ENCODE assay signal across 9 cellular contexts in the genomic region with DNA sequence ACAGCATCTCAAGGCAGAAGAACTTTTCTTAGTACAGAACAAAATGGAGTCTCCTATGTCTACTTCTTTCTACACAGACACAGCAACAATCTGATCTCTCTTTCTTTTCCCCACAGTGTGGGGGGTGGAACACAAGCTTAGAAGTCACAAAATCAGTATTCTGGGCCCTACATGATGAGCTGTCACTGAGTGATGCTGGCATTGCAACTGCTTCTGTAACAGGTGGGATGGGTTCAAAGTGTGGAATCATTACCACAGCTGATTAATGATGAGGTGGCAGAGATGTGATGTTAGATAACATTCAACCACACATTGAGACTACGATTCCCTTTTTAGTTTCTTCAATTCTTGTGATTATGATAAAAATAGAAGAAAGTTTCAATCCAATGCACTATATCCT. TPM values are rescaled to one million over a fixed set of nuclear protein-coding genes. Genes with fewer than 3 reads are reported as not detected.
DNase-seq lines count a peak whose midpoint lies in the region; ATAC-seq and TF ChIP-seq lines count a peak whose summit lies in the region.
"Not testable (repeated sequence)": the region's sequence is repeated elsewhere in the genome, so short reads cannot be mapped to it uniquely, and the experiment has no call there.
"Had no signal": no experiment of that assay in that cellular context is flagged by ENCODE, and none has a peak within 500 bp of the region (broad histone marks: within the 10 kb centered on the region; RNA-seq: fewer than 3 reads in every experiment).

No MANE protein-coding gene starts in this region.

- H3K4me3 Mint-ChIP-seq in Calu3 (ENCODE audit: low read depth, unreplicated experiment); stimulated activated effector memory CD8-positive, alpha-beta T cell treated with anti-CD3 and anti-CD28 coated beads, Interleukin-12 subunit alpha, Interleukin-12 subunit beta, amount 100 ng/mL, for 72 hours: not testable (repeated sequence)
- H3K4me3 Mint-ChIP-seq in activated naive CD8-positive, alpha-beta T cell = peak overlapping the region; percentile 7

- peak; percentile 97 for ATAC-seq in stimulated activated effector memory CD8-positive, alpha-beta T cell treated with anti-CD3 and anti-CD28 coated beads, Interleukin-12 subunit alpha, Interleukin-12 subunit beta, amount 100 ng/mL, for 72 hours

- H3K27ac Mint-ChIP-seq in Calu3 (ENCODE audit: unreplicated experiment) = peak overlapping the region; percentile 48
- peak overlapping the region; percentile 84 for H3K27ac Mint-ChIP-seq in activated naive CD8-positive, alpha-beta T cell
- H3K27ac Mint-ChIP-seq in stimulated activated effector memory CD8-positive, alpha-beta T cell treated with anti-CD3 and anti-CD28 coated beads, Interleukin-12 subunit alpha, Interleukin-12 subunit beta, amount 100 ng/mL, for 72 hours = peak overlapping the region; percentile 80

- H3K36me3 Mint-ChIP-seq in Calu3 (ENCODE audit: insufficient read depth, unreplicated experiment) = peaks cover 18% of the 10 kb centered on the region
- H3K36me3 Mint-ChIP-seq in activated naive CD8-positive, alpha-beta T cell = not testable (repeated sequence)
- peaks cover 11% of the 10 kb centered on the region for H3K36me3 Mint-ChIP-seq in stimulated activated effector memory CD8-positive, alpha-beta T cell treated with anti-CD3 and anti-CD28 coated beads, Interleukin-12 subunit alpha, Interleukin-12 subunit beta, amount 100 ng/mL, for 72 hours

- H3K27me3 Mint-ChIP-seq in Calu3 (ENCODE audit: unreplicated experiment); activated naive CD8-positive, alpha-beta T cell: not testable (repeated sequence)

- TF ChIP-seq CTCF in Calu3 (IDR thresholded peaks at IDR 0.05; ENCODE audit: unreplicated experiment) = not testable (repeated sequence)

- intact Hi-C loops in Calu3 (cut with micrococcal nuclease; ENCODE audit: unreplicated experiment) = loop anchor here (1.0 to 10.0 kb wide), 3 partner anchors 8 to 280 kb away; no protein-coding TSS in a partner anchor

- CTCF ChIA-PET in Calu3 (lab: Charles Lee) = interaction anchor here (0.7 kb wide), 3 partner anchors 12 to 81 kb away, joined by 3 to 5 read pairs (median 3); no protein-coding TSS in a partner anchor

- H3K9me3 Mint-ChIP-seq in Calu3 (ENCODE audit: low read depth, unreplicated experiment); activated naive CD8-positive, alpha-beta T cell (ENCODE audit: low read depth); stimulated activated effector memory CD8-positive, alpha-beta T cell treated with anti-CD3 and anti-CD28 coated beads, Interleukin-12 subunit alpha, Interleukin-12 subunit beta, amount 100 ng/mL, for 72 hours: not testable (repeated sequence)

- H3K4me1 Mint-ChIP-seq in Calu3 (ENCODE audit: low read depth, unreplicated experiment) = peaks cover 58% of the 10 kb centered on the region
- H3K4me1 Mint-ChIP-seq in activated naive CD8-positive, alpha-beta T cell (ENCODE audit: low read depth) = peaks cover 22% of the 10 kb centered on the region
- H3K4me1 Mint-ChIP-seq in stimulated activated effector memory CD8-positive, alpha-beta T cell treated with anti-CD3 and anti-CD28 coated beads, Interleukin-12 subunit alpha, Interleukin-12 subunit beta, amount 100 ng/mL, for 72 hours = peaks cover 26% of the 10 kb centered on the region

- BruUV-seq in Calu3 (replicated peaks; lab: Mats Ljungman, UMichigan) = not testable (repeated sequence)

- DNase-seq in Calu3 (peak; percentile 63), M059J (ENCODE audit: low read depth) (peak; percentile 90), T1000 (lab: John Stamatoyannopoulos, UW) (peak; percentile 22), activated T-cell treated with anti-CD3 and anti-CD28 coated beads for 24 hours (ENCODE audit: low read depth) (peak; percentile 65), glomerular visceral epithelial cell (ENCODE audit: extremely low spot score) (peak; percentile 46)
- peak; percentile 39 for DNase-seq in stimulated activated CD4-positive, alpha-beta T cell treated with anti-CD3 and anti-CD28 coated beads, Interleukin-12 subunit alpha, Interleukin-12 subunit beta, amount 100 ng/mL, for 4 hours
- not testable (repeated sequence) for DNase-seq in stimulated activated effector memory CD8-positive, alpha-beta T cell treated with anti-CD3 and anti-CD28 coated beads, Interleukin-12 subunit alpha, Interleukin-12 subunit beta, amount 100 ng/mL, for 72 hours (ENCODE audit: low spot score in 2 of 2)

RNA-seq across cellular contexts. Expression of gene LRRC37A, which starts 10.5 kb away (rescaled TPM):
- total RNA-seq in Calu3 (2022) = 8.3 and 8.6 TPM in 2 replicates
- total RNA-seq in M059J (2014; rRNA removed; shearing (Covaris generic)) = 0.89 and 1.5 TPM in 2 replicates
- total RNA-seq: ascending aorta had no signal
